ENCODE assay signal across 1 cellular context in the genomic region with DNA sequence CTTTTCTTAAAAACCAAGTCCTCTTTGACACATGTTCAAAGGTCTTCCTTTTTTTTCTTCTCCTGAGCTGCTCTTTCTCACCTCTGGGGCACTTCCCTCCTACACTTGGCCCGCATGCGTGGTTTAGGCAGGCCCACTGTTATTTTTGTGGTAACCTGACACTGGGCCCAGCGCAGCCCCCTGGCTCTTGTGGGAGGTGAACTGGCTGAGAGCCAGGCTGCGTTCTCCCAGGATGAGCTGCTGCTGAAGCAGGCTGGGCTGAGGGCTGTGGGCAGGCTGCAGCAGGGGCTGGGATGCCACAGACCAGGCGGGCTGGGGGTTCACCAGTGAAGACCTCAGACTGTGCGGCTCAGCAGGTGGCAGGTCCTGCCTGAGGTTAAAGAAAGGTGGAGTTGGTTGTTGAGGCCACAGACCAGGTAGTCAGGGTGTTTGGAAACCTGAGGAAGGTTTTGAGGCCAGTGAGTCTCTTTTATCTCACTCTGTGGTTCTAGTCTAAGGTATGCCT.
TF ChIP-seq lines count a peak whose summit lies in the region.

No MANE protein-coding gene starts in this region.

TF ChIP-seq in HEK293, 187 proteins besides CTCF, POLR2A, EP300 and RAD21 (continued from another document and continues in another):
- TF ChIP-seq, protein P1, sequence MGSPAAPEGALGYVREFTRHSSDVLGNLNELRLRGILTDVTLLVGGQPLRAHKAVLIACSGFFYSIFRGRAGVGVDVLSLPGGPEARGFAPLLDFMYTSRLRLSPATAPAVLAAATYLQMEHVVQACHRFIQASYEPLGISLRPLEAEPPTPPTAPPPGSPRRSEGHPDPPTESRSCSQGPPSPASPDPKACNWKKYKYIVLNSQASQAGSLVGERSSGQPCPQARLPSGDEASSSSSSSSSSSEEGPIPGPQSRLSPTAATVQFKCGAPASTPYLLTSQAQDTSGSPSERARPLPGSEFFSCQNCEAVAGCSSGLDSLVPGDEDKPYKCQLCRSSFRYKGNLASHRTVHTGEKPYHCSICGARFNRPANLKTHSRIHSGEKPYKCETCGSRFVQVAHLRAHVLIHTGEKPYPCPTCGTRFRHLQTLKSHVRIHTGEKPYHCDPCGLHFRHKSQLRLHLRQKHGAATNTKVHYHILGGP (tag by site-specific recombination; IDR thresholded peaks at IDR 0.05) = no peak
- no peak for TF ChIP-seq ZNF335 (tag by site-specific recombination; conservative IDR thresholded peaks at IDR 0.05)
- no peak for TF ChIP-seq KLF7 (tag by site-specific recombination; IDR thresholded peaks at IDR 0.05; ENCODE audit: borderline replicate concordance)
- peak; percentile 83 for TF ChIP-seq ZFP69B (tag by site-specific recombination; IDR thresholded peaks at IDR 0.05)
- no peak for TF ChIP-seq ZNF549 (tag by site-specific recombination; IDR thresholded peaks at IDR 0.05)
- peak; percentile 91 for TF ChIP-seq EGR2 (tag by site-specific recombination; IDR thresholded peaks at IDR 0.05; ENCODE audit: low read depth)
- TF ChIP-seq, protein P2, sequence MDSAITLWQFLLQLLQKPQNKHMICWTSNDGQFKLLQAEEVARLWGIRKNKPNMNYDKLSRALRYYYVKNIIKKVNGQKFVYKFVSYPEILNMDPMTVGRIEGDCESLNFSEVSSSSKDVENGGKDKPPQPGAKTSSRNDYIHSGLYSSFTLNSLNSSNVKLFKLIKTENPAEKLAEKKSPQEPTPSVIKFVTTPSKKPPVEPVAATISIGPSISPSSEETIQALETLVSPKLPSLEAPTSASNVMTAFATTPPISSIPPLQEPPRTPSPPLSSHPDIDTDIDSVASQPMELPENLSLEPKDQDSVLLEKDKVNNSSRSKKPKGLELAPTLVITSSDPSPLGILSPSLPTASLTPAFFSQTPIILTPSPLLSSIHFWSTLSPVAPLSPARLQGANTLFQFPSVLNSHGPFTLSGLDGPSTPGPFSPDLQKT (IDR thresholded peaks at IDR 0.05; ENCODE audit: borderline replicate concordance, low read depth, low read length) = no peak
- TF ChIP-seq ZSCAN30 (tag by site-specific recombination; IDR thresholded peaks at IDR 0.05) = no peak
- TF ChIP-seq ZFP41 (tag by site-specific recombination; IDR thresholded peaks at IDR 0.05; ENCODE audit: borderline replicate concordance) = no peak
- TF ChIP-seq, protein P3, sequence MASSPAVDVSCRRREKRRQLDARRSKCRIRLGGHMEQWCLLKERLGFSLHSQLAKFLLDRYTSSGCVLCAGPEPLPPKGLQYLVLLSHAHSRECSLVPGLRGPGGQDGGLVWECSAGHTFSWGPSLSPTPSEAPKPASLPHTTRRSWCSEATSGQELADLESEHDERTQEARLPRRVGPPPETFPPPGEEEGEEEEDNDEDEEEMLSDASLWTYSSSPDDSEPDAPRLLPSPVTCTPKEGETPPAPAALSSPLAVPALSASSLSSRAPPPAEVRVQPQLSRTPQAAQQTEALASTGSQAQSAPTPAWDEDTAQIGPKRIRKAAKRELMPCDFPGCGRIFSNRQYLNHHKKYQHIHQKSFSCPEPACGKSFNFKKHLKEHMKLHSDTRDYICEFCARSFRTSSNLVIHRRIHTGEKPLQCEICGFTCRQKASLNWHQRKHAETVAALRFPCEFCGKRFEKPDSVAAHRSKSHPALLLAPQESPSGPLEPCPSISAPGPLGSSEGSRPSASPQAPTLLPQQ (tag by site-specific recombination; IDR thresholded peaks at IDR 0.05) = peak; percentile 90
- TF ChIP-seq, protein P4, sequence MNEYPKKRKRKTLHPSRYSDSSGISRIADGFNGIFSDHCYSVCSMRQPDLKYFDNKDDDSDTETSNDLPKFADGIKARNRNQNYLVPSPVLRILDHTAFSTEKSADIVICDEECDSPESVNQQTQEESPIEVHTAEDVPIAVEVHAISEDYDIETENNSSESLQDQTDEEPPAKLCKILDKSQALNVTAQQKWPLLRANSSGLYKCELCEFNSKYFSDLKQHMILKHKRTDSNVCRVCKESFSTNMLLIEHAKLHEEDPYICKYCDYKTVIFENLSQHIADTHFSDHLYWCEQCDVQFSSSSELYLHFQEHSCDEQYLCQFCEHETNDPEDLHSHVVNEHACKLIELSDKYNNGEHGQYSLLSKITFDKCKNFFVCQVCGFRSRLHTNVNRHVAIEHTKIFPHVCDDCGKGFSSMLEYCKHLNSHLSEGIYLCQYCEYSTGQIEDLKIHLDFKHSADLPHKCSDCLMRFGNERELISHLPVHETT (tag by site-specific recombination; IDR thresholded peaks at IDR 0.05) = no peak
- TF ChIP-seq, protein P5, sequence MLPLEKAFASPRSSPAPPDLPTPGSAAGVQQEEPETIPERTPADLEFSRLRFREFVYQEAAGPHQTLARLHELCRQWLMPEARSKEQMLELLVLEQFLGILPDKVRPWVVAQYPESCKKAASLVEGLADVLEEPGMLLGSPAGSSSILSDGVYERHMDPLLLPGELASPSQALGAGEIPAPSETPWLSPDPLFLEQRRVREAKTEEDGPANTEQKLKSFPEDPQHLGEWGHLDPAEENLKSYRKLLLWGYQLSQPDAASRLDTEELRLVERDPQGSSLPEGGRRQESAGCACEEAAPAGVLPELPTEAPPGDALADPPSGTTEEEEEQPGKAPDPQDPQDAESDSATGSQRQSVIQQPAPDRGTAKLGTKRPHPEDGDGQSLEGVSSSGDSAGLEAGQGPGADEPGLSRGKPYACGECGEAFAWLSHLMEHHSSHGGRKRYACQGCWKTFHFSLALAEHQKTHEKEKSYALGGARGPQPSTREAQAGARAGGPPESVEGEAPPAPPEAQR (tag by site-specific recombination; IDR thresholded peaks at IDR 0.05) = no peak
- TF ChIP-seq ZNF221 (tag by site-specific recombination; IDR thresholded peaks at IDR 0.05; ENCODE audit: borderline replicate concordance) = no peak
- TF ChIP-seq ZNF707 (tag by site-specific recombination; IDR thresholded peaks at IDR 0.05) = no peak
- no peak for TF ChIP-seq ZNF624 (tag by site-specific recombination; IDR thresholded peaks at IDR 0.05)
- TF ChIP-seq, protein P6, sequence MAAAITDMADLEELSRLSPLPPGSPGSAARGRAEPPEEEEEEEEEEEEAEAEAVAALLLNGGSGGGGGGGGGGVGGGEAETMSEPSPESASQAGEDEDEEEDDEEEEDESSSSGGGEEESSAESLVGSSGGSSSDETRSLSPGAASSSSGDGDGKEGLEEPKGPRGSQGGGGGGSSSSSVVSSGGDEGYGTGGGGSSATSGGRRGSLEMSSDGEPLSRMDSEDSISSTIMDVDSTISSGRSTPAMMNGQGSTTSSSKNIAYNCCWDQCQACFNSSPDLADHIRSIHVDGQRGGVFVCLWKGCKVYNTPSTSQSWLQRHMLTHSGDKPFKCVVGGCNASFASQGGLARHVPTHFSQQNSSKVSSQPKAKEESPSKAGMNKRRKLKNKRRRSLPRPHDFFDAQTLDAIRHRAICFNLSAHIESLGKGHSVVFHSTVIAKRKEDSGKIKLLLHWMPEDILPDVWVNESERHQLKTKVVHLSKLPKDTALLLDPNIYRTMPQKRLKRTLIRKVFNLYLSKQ (tag by site-specific recombination; IDR thresholded peaks at IDR 0.05; ENCODE audit: borderline replicate concordance) = no peak
- TF ChIP-seq SETDB1 (IDR thresholded peaks at IDR 0.05; ENCODE audit: insufficient read length, low read length) = no peak
- TF ChIP-seq, protein P7, sequence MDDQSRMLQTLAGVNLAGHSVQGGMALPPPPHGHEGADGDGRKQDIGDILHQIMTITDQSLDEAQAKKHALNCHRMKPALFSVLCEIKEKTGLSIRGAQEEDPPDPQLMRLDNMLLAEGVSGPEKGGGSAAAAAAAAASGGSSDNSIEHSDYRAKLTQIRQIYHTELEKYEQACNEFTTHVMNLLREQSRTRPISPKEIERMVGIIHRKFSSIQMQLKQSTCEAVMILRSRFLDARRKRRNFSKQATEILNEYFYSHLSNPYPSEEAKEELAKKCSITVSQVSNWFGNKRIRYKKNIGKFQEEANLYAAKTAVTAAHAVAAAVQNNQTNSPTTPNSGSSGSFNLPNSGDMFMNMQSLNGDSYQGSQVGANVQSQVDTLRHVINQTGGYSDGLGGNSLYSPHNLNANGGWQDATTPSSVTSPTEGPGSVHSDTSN (CRISPR knock-in tag; IDR thresholded peaks at IDR 0.05) = 0 out of 2 replicates have a peak, but pooled peaks have one; percentile 63
- TF ChIP-seq, protein P8, sequence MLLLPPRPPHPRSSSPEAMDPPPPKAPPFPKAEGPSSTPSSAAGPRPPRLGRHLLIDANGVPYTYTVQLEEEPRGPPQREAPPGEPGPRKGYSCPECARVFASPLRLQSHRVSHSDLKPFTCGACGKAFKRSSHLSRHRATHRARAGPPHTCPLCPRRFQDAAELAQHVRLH (tag by site-specific recombination; IDR thresholded peaks at IDR 0.05) = no peak
- TF ChIP-seq, protein P9, sequence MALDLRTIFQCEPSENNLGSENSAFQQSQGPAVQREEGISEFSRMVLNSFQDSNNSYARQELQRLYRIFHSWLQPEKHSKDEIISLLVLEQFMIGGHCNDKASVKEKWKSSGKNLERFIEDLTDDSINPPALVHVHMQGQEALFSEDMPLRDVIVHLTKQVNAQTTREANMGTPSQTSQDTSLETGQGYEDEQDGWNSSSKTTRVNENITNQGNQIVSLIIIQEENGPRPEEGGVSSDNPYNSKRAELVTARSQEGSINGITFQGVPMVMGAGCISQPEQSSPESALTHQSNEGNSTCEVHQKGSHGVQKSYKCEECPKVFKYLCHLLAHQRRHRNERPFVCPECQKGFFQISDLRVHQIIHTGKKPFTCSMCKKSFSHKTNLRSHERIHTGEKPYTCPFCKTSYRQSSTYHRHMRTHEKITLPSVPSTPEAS (tag by site-specific recombination; IDR thresholded peaks at IDR 0.05) = no peak
- no peak for TF ChIP-seq ZNF132 (tag by site-specific recombination; IDR thresholded peaks at IDR 0.05; ENCODE audit: borderline replicate concordance)
- no peak for TF ChIP-seq ZNF404 (tag by site-specific recombination; IDR thresholded peaks at IDR 0.05)
- peak; percentile 37; the same call in 1 of the 2 replicates for TF ChIP-seq ZNF76 (tag by site-specific recombination; IDR thresholded peaks at IDR 0.05; ENCODE audit: borderline replicate concordance, low read depth)
- TF ChIP-seq GLI4 (tag by site-specific recombination; IDR thresholded peaks at IDR 0.05) = no peak
- no peak for TF ChIP-seq REPIN1 (tag by site-specific recombination; IDR thresholded peaks at IDR 0.05; ENCODE audit: low read depth)
- no peak for TF ChIP-seq ZNF596 (tag by site-specific recombination; IDR thresholded peaks at IDR 0.05)
- TF ChIP-seq, protein P10, sequence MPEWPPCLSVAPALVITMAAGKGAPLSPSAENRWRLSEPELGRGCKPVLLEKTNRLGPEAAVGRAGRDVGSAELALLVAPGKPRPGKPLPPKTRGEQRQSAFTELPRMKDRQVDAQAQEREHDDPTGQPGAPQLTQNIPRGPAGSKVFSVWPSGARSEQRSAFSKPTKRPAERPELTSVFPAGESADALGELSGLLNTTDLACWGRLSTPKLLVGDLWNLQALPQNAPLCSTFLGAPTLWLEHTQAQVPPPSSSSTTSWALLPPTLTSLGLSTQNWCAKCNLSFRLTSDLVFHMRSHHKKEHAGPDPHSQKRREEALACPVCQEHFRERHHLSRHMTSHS (tag by site-specific recombination; IDR thresholded peaks at IDR 0.05) = no peak
- TF ChIP-seq, protein P11, sequence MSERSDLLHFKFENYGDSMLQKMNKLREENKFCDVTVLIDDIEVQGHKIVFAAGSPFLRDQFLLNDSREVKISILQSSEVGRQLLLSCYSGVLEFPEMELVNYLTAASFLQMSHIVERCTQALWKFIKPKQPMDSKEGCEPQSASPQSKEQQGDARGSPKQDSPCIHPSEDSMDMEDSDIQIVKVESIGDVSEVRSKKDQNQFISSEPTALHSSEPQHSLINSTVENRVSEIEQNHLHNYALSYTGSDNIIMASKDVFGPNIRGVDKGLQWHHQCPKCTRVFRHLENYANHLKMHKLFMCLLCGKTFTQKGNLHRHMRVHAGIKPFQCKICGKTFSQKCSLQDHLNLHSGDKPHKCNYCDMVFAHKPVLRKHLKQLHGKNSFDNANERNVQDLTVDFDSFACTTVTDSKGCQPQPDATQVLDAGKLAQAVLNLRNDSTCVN (tag by site-specific recombination; optimal IDR thresholded peaks at IDR 0.05) = no peak
- TF ChIP-seq ZBTB1 (tag by site-specific recombination; IDR thresholded peaks at IDR 0.05) = no peak
- TF ChIP-seq, protein P12, sequence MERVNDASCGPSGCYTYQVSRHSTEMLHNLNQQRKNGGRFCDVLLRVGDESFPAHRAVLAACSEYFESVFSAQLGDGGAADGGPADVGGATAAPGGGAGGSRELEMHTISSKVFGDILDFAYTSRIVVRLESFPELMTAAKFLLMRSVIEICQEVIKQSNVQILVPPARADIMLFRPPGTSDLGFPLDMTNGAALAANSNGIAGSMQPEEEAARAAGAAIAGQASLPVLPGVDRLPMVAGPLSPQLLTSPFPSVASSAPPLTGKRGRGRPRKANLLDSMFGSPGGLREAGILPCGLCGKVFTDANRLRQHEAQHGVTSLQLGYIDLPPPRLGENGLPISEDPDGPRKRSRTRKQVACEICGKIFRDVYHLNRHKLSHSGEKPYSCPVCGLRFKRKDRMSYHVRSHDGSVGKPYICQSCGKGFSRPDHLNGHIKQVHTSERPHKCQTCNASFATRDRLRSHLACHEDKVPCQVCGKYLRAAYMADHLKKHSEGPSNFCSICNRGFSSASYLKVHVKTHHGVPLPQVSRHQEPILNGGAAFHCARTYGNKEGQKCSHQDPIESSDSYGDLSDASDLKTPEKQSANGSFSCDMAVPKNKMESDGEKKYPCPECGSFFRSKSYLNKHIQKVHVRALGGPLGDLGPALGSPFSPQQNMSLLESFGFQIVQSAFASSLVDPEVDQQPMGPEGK (tag by site-specific recombination; IDR thresholded peaks at IDR 0.05) = peak; percentile 96
- no peak for TF ChIP-seq ZNF175 (tag by site-specific recombination; IDR thresholded peaks at IDR 0.05)
- peak; percentile 81 for TF ChIP-seq SP7 (tag by site-specific recombination; IDR thresholded peaks at IDR 0.05)
- TF ChIP-seq ZNF544 (tag by site-specific recombination; IDR thresholded peaks at IDR 0.05) = no peak
- peak; percentile 67; the same call in 1 of the 2 replicates for TF ChIP-seq WT1 (tag by site-specific recombination; IDR thresholded peaks at IDR 0.05)
- peak; percentile 88 for TF ChIP-seq GLIS1 (tag by site-specific recombination; IDR thresholded peaks at IDR 0.05)
- no peak for TF ChIP-seq HOXC10 (CRISPR knock-in tag; IDR thresholded peaks at IDR 0.05)
- TF ChIP-seq KLF10 (tag by site-specific recombination; IDR thresholded peaks at IDR 0.05) = no peak
- TF ChIP-seq KLF8 (tag by site-specific recombination; IDR thresholded peaks at IDR 0.05) = no peak
- TF ChIP-seq ZBTB48 (tag by site-specific recombination; IDR thresholded peaks at IDR 0.05) = no peak
- no peak for TF ChIP-seq ZNF211 (tag by site-specific recombination; IDR thresholded peaks at IDR 0.05; ENCODE audit: low read depth)
- TF ChIP-seq ZNF366 (tag by site-specific recombination; conservative IDR thresholded peaks at IDR 0.05) = peak; percentile 36
- TF ChIP-seq ZBTB20 (tag by site-specific recombination; IDR thresholded peaks at IDR 0.05) = no peak
- TF ChIP-seq ZNF791 (tag by site-specific recombination; IDR thresholded peaks at IDR 0.05) = no peak
- no peak for TF ChIP-seq YY2 (tag by site-specific recombination; IDR thresholded peaks at IDR 0.05)
- no peak for TF ChIP-seq ZNF747 (tag by site-specific recombination; IDR thresholded peaks at IDR 0.05)
- no peak for TF ChIP-seq ZNF274 (IDR thresholded peaks at IDR 0.05; ENCODE audit: low read length)
- TF ChIP-seq ZNF274 (tag by site-specific recombination; IDR thresholded peaks at IDR 0.05; ENCODE audit: borderline replicate concordance) = no peak
- peak; percentile 76 for TF ChIP-seq GLIS2 (tag by site-specific recombination; IDR thresholded peaks at IDR 0.05)
- peak; percentile 82 for TF ChIP-seq ZXDB (tag by site-specific recombination; IDR thresholded peaks at IDR 0.05)
- TF ChIP-seq BCL11A (tag by site-specific recombination; IDR thresholded peaks at IDR 0.05; ENCODE audit: low read depth) = no peak
- TF ChIP-seq ZNF19 (tag by site-specific recombination; IDR thresholded peaks at IDR 0.05; ENCODE audit: low read depth) = no peak
- TF ChIP-seq ZNF555 (tag by site-specific recombination; conservative IDR thresholded peaks at IDR 0.05) = no peak
- TF ChIP-seq ZNF548 (tag by site-specific recombination; IDR thresholded peaks at IDR 0.05) = no peak
